10 cellular contexts compared by ENCODE assay signal in the genomic region with DNA sequence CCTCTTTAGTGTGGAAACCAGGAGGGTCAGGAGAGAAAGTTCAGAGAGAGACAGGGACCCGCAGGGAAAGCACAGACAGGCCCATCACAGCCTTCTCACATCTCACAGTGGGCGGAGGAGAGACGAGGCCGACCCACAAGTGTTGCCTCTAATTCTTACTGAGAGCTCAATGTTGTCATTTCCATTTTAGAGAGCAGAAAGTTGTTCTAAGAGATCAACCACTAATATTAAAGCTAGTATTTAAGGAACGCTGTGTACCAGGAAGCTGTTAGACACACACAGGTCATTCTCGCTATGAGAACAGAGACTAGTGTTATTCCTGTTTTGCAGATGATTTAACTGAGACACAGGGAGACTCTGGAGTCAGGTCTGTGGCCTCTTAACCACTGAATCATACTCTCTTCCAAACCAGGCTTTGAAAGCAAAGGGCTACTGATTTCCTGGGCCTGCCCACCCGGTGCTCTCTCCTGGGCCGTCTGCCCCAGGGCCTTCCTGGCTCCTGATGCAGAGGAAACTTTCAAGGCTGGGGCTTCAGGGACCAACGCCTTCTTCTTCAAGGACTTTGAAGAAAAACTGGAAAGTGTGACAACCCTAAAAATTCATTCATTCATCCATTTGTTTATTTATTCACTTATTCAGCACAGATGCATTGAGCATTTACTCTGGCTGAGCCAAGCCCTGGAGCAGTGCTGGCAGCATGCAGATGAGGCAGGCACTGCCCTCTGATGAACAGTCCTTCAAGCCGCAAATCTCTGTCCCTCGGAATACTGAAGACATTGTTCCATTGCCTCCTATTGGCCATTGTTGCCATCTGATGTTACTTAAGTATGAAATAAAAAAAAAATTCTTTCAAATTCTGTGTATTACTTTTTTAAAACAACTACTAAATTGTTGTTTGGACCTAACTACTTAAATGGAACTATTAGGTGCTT. TPM values are rescaled to one million over a fixed set of nuclear protein-coding genes. Genes with fewer than 3 reads are reported as not detected.
DNase-seq lines count a peak whose midpoint lies in the region; ATAC-seq, FAIRE-seq and TF ChIP-seq lines count a peak whose summit lies in the region.
"Had no signal": no experiment of that assay in that cellular context is flagged by ENCODE, and none has a peak within 500 bp of the region (broad histone marks: within the 10 kb centered on the region; RNA-seq: fewer than 3 reads in every experiment).

No MANE protein-coding gene starts in this region.

- H3K4me3 ChIP-seq in HCT116 (replicated peaks in 1 of 2; ENCODE audit: low read depth in 1 of 2, low read length in 2 of 2) (no peak overlapping the region), bronchial epithelial cell (ENCODE audit: low read depth, low read length) (no peak overlapping the region)

- TF ChIP-seq POLR2A in HCT116 (IDR thresholded peaks at IDR 0.05; ENCODE audit: borderline replicate concordance, extremely low read depth, insufficient read depth, insufficient read length), result no peak

- no peaks in the 10 kb centered on the region for H3K9me3 ChIP-seq in HCT116 (ENCODE audit: control insufficient read depth in 1 of 2, insufficient read depth in 1 of 2, low read depth in 1 of 2, low read length in 2 of 2)

- peak; percentile 7 to 40 (median 28); a peak in 4 of 6 replicates for TF ChIP-seq CTCF in HCT116 (IDR thresholded peaks at IDR 0.05 in 2 of 3, conservative IDR thresholded peaks at IDR 0.05 in 1 of 3; ENCODE audit: borderline replicate concordance in 1 of 3, insufficient read depth in 1 of 3, low read depth in 2 of 3, low read length in 2 of 3)
- no peak for TF ChIP-seq CTCF in bronchial epithelial cell (IDR thresholded peaks at IDR 0.05; ENCODE audit: insufficient read depth, low read length, severe bottlenecking)
- no peak for TF ChIP-seq CTCF in D721Med (IDR thresholded peaks at IDR 0.05; ENCODE audit: insufficient read depth, missing control alignments)

- POLR2A ChIA-PET in HCT116 (lab: Charles Lee), result no interaction called here

- no peak overlapping the region for H3K9ac ChIP-seq in HCT116 (ENCODE audit: low read length)

- H3K4me2 ChIP-seq in HCT116 (ENCODE audit: low read length), result no peak overlapping the region

- intact Hi-C loops in HCT116 (cut with micrococcal nuclease), result no loop called here

- H2AFZ ChIP-seq in HCT116 (ENCODE audit: low read depth, low read length, poor library complexity, severe bottlenecking), result peak overlapping the region; percentile 66

- DNase-seq in HCT116 (ENCODE audit: low read depth, low spot score), result peak; percentile 12
- DNase-seq in bronchial epithelial cell (ENCODE audit: low read depth), result peak; percentile 13
- DNase-seq in iris pigment epithelial cell (ENCODE audit: low read depth), result peak; percentile 87
- DNase-seq in smooth muscle cell of the brain vasculature (ENCODE audit: low read depth, low spot score), result peak; percentile 43
- DNase-seq in D341Med (ENCODE audit: low spot score), result no peak
- DNase-seq in activated CD8-positive, alpha-beta memory T cell treated with anti-CD3 and anti-CD28 coated beads, Interleukin-2, amount 50 U/mL, for 48 hours, result no peak
- DNase-seq in D721Med (ENCODE audit: insufficient read length, low spot score), result no peak
- DNase-seq in GDM1 (lab: John Stamatoyannopoulos, UW), result no peak
- DNase-seq: NCI-H2227 treated with DMSO at 0.1 percent for 48 hours had no signal

- H4K20me1 ChIP-seq in HCT116 (ENCODE audit: insufficient read depth), result no peaks in the 10 kb centered on the region

- H3K4me1 ChIP-seq in HCT116 (ENCODE audit: control insufficient read depth in 1 of 2, insufficient read depth in 2 of 2, low read length in 2 of 2), result peaks cover 0 to 12% of the 10 kb centered on the region in 2 experiments; a peak in 2 of 4 replicates

- peak; percentile 67 for ATAC-seq in HCT116
- ATAC-seq: activated CD4-positive, CD25-positive, alpha-beta regulatory T cell treated with anti-CD3 and anti-CD28 coated beads, Interleukin-2, amount 50 U/mL, for 24 hours had no signal

- H3K27ac ChIP-seq in HCT116 (ENCODE audit: low read depth, low read length), result no peak overlapping the region

- no peaks in the 10 kb centered on the region for H3K79me2 ChIP-seq in HCT116 (ENCODE audit: insufficient read depth, low read length)

- TF ChIP-seq RAD21 in HCT116 (IDR thresholded peaks at IDR 0.05; ENCODE audit: low read depth), result peak; percentile 46; the same call in 1 of the 2 replicates

- no peaks in the 10 kb centered on the region for H3K27me3 ChIP-seq in HCT116 (ENCODE audit: insufficient read depth, low read length)
- H3K27me3 ChIP-seq in bronchial epithelial cell (ENCODE audit: control insufficient read depth, insufficient read depth, low read length), result no peaks in the 10 kb centered on the region

- no peaks in the 10 kb centered on the region for H3K9me2 ChIP-seq in HCT116 (ENCODE audit: insufficient read depth)

- H3K36me3 ChIP-seq in HCT116 (ENCODE audit: control insufficient read depth in 1 of 2, insufficient read depth in 2 of 2, low read length in 2 of 2) (no peaks in the 10 kb centered on the region), bronchial epithelial cell (ENCODE audit: control insufficient read depth, insufficient read depth, low read length) (no peaks in the 10 kb centered on the region)

- CTCF ChIA-PET in HCT116 (lab: Charles Lee), result no interaction called here

- no peak for FAIRE-seq in bronchial epithelial cell (lab: Jason Lieb, UNC)
- no peak for FAIRE-seq in D721Med (lab: Jason Lieb, UNC)

- RAD21 ChIA-PET in HCT116 (lab: Charles Lee; ENCODE audit: low non-redundant PET in 1 of 2, low total read pairs in 2 of 2, uncharacterized antibody in 2 of 2, unreplicated experiment in 2 of 2), result no interaction called here

- no TSS peak for BruUV-seq in HCT116 (replicated peaks; lab: Mats Ljungman, UMichigan)

TF ChIP-seq in HCT116, 20 proteins besides CTCF, POLR2A, EP300 and RAD21:
- TF ChIP-seq CEBPB (IDR thresholded peaks at IDR 0.05; ENCODE audit: low read depth), result no peak
- no peak for TF ChIP-seq EZH2 (IDR thresholded peaks at IDR 0.05)
- no peak for TF ChIP-seq ZFX (IDR thresholded peaks at IDR 0.05)

RNA-seq across cellular contexts. Expression of a gene that starts 37.2 kb away (rescaled TPM):
- 31.8 TPM for total RNA-seq in HCT116 (2021; ENCODE audit: unreplicated experiment)
- polyA plus RNA-seq in HCT116 (2012), result 39.0 and 41.5 TPM in 2 replicates
- 11.8 and 13.8 TPM in 2 replicates for total RNA-seq in bronchial epithelial cell

Comparison
In these comparisons a context has a peak if more than half of its experiments do, and no peak if none do; other contexts are left out.
1. DNase-seq: peak in HCT116 (single experiment), bronchial epithelial cell (single experiment), iris pigment epithelial cell (single experiment) and smooth muscle cell of the brain vasculature (single experiment); none in D341Med (single experiment), activated CD8-positive, alpha-beta memory T cell treated with anti-CD3 and anti-CD28 coated beads, Interleukin-2, amount 50 U/mL, for 48 hours (single experiment), D721Med (single experiment) and GDM1 (single experiment).
2. CTCF ChIP-seq: peak in HCT116 (3 of 3); none in bronchial epithelial cell (single experiment) and D721Med (single experiment).